8 cellular contexts compared by ENCODE assay signal in genomic region chr10:17836917-17837316, GRCh38. TPM values are rescaled to one million over a fixed set of nuclear protein-coding genes. Genes with fewer than 3 reads are reported as not detected.
A peak's percentile ranks its signal among the peaks of the same experiment; 100 is the strongest.
DNase-seq lines count a peak whose midpoint lies in the region; ATAC-seq and TF ChIP-seq lines count a peak whose summit lies in the region.

No MANE protein-coding gene starts in this region.

- TF ChIP-seq POLR2A in GM18505 (IDR thresholded peaks at IDR 0.05; ENCODE audit: borderline replicate concordance, extremely low read depth, insufficient read depth, insufficient read length) = no peak

- ATAC-seq in GM18505 (IDR thresholded peaks at IDR 0.05; ENCODE audit: unreplicated experiment) (no peak), HG03521 (IDR thresholded peaks at IDR 0.05; ENCODE audit: unreplicated experiment) (no peak)

- peak; percentile 62 for DNase-seq in GM03348 (ENCODE audit: low spot score)
- peak; percentile 12 to 42 for DNase-seq in SW 1271 (lab: John Stamatoyannopoulos, UW)
- peak; percentile 69 for DNase-seq in glomerular visceral epithelial cell (ENCODE audit: extremely low spot score)
- DNase-seq in pulmonary artery endothelial cell (ENCODE audit: low read depth, low spot score) = peak; percentile 81
- no peak for DNase-seq in NCI-H1417 treated with DMSO at 0.1 percent for 48 hours (lab: John Stamatoyannopoulos, UW)
- DNase-seq in NCI-H128 (lab: John Stamatoyannopoulos, UW; ENCODE audit: unreplicated experiment) = no peak

RNA-seq across cellular contexts. Expression of gene MRC1, which starts 27.8 kb away (rescaled TPM):
- total RNA-seq in pulmonary artery endothelial cell = 2.4 and 3.2 TPM in 2 replicates

Comparison
In these comparisons a context has a peak if more than half of its experiments do, and no peak if none do; other contexts are left out.
1. DNase-seq: peak in GM03348 (single experiment), SW 1271 (2 of 2), glomerular visceral epithelial cell (single experiment) and pulmonary artery endothelial cell (single experiment); none in NCI-H1417 treated with DMSO at 0.1 percent for 48 hours (single experiment) and NCI-H128 (single experiment).